Comparison of ENCODE assay signal across 29 cellular contexts in genomic region chr7:88668591-88668990, GRCh38.
"Had no signal": no experiment of that assay in that cellular context is flagged by ENCODE, and none has a peak within 500 bp of the region (broad histone marks: within the 10 kb centered on the region; RNA-seq: fewer than 3 reads in every experiment).

No MANE protein-coding gene starts in this region.

- H3K9me3 Mint-ChIP-seq: activated naive CD4-positive, alpha-beta T cell treated with anti-CD3 and anti-CD28 coated beads, Interleukin-2, amount 50 U/mL, for 72 hours; IgD-negative memory B cell had no signal

- ATAC-seq: activated CD4-positive, CD25-positive, alpha-beta regulatory T cell treated with anti-CD3 and anti-CD28 coated beads, Interleukin-2, amount 50 U/mL, for 24 hours; activated CD8-positive, alpha-beta memory T cell treated with anti-CD3 and anti-CD28 coated beads, Interleukin-2, amount 10 ng/mL, durations not matched to agents 7 days and 5 days; activated naive CD4-positive, alpha-beta T cell treated with anti-CD3 and anti-CD28 coated beads, Interleukin-2, amount 50 U/mL, for 72 hours; activated naive CD8-positive, alpha-beta T cell treated with anti-CD3 and anti-CD28 coated beads, Interleukin-2, amount 50 U/mL, for 24 hours; activated T-cell treated with anti-CD3 and anti-CD28 coated beads, Interleukin-2, amount 50 U/mL, for 4 hours; body of pancreas; Panc1; Right ventricle myocardium inferior; T-cell had no signal

- H3K9me3 ChIP-seq: ascending aorta, body of pancreas had no signal

- H3K36me3 ChIP-seq: ascending aorta had no signal

- H3K4me1 ChIP-seq: ascending aorta had no signal

- H3K36me3 Mint-ChIP-seq: activated CD8-positive, alpha-beta memory T cell treated with anti-CD3 and anti-CD28 coated beads, Interleukin-2, amount 10 ng/mL, durations not matched to agents 7 days and 5 days; activated naive CD4-positive, alpha-beta T cell treated with anti-CD3 and anti-CD28 coated beads, Interleukin-2, amount 50 U/mL, for 72 hours; IgD-negative memory B cell; T-cell had no signal

- H3K27me3 Mint-ChIP-seq: activated CD8-positive, alpha-beta memory T cell treated with anti-CD3 and anti-CD28 coated beads, Interleukin-2, amount 10 ng/mL, durations not matched to agents 7 days and 5 days; activated naive CD8-positive, alpha-beta T cell treated with anti-CD3 and anti-CD28 coated beads, Interleukin-2, amount 50 U/mL, for 24 hours; central memory CD8-positive, alpha-beta T cell; IgD-negative memory B cell had no signal

- H3K4me1 Mint-ChIP-seq: activated CD8-positive, alpha-beta memory T cell treated with anti-CD3 and anti-CD28 coated beads, Interleukin-2, amount 10 ng/mL, durations not matched to agents 7 days and 5 days; activated naive CD8-positive, alpha-beta T cell treated with anti-CD3 and anti-CD28 coated beads, Interleukin-2, amount 50 U/mL, for 24 hours; central memory CD8-positive, alpha-beta T cell; IgD-negative memory B cell; T-cell had no signal

- H3K27ac Mint-ChIP-seq: activated CD8-positive, alpha-beta memory T cell treated with anti-CD3 and anti-CD28 coated beads, Interleukin-2, amount 10 ng/mL, durations not matched to agents 7 days and 5 days; activated naive CD4-positive, alpha-beta T cell treated with anti-CD3 and anti-CD28 coated beads, Interleukin-2, amount 50 U/mL, for 72 hours; activated naive CD8-positive, alpha-beta T cell treated with anti-CD3 and anti-CD28 coated beads, Interleukin-2, amount 50 U/mL, for 24 hours; IgD-negative memory B cell; T-cell had no signal

- H3K4me3 ChIP-seq: ascending aorta, body of pancreas, SK-N-MC had no signal

- H3K27ac ChIP-seq: ascending aorta, body of pancreas, SK-N-MC, VCaP had no signal

- DNase-seq: activated CD4-positive, alpha-beta T cell treated with anti-CD3 and anti-CD28 coated beads for 4 hours; activated CD4-positive, alpha-beta T cell treated with anti-CD3 and anti-CD28 coated beads, Interleukin-2, amount 50 U/mL, for 4 hours; activated CD8-positive, alpha-beta memory T cell treated with anti-CD3 and anti-CD28 coated beads, Interleukin-2, amount 10 ng/mL, durations not matched to agents 7 days and 5 days; activated effector memory CD4-positive, alpha-beta T cell treated with anti-CD3 and anti-CD28 coated beads, Interleukin-2, amount 50 U/mL, for 16 hours; activated naive CD4-positive, alpha-beta T cell treated with Interleukin-2 at 50 U/mL for 16 hours; activated naive CD8-positive, alpha-beta T cell treated with anti-CD3 and anti-CD28 coated beads, Interleukin-2, amount 50 U/mL, for 24 hours; activated T-cell treated with anti-CD3 and anti-CD28 coated beads, Interleukin-2, amount 50 U/mL, for 4 hours; amniotic stem cell; body of pancreas; KG1; NCI-H1048; NCI-H146; NCI-H187 treated with DMSO at 0.1 percent for 48 hours; NCI-H2081 treated with DMSO at 0.1 percent for 48 hours; NCI-H510A treated with DMSO at 0.1 percent for 48 hours; NCI-H774; NK-92 treated with Interleukin-12 subunit alpha and Interleukin-12 subunit beta, amount 100 ng/mL, for 24 hours; OCI-M1; RPMI8226; T-cell had no signal

- H3K4me3 Mint-ChIP-seq: activated CD8-positive, alpha-beta memory T cell treated with anti-CD3 and anti-CD28 coated beads, Interleukin-2, amount 10 ng/mL, durations not matched to agents 7 days and 5 days; activated naive CD8-positive, alpha-beta T cell treated with anti-CD3 and anti-CD28 coated beads, Interleukin-2, amount 50 U/mL, for 24 hours; activated T-cell treated with anti-CD3 and anti-CD28 coated beads, Interleukin-2, amount 50 U/mL, for 4 hours; central memory CD8-positive, alpha-beta T cell; IgD-negative memory B cell; T-cell had no signal

- H3K27me3 ChIP-seq: ascending aorta, body of pancreas had no signal
